24 cellular contexts compared by ENCODE assay signal in genomic region chr4:3690576-3691152, GRCh38.
"Had no signal": no experiment of that assay in that cellular context is flagged by ENCODE, and none has a peak within 500 bp of the region (broad histone marks: within the 10 kb centered on the region; RNA-seq: fewer than 3 reads in every experiment).

No MANE protein-coding gene starts in this region.

- H3K27ac Mint-ChIP-seq: activated CD4-positive, alpha-beta memory T cell treated with anti-CD3 and anti-CD28 coated beads for 36 hours; activated naive CD4-positive, alpha-beta T cell treated with anti-CD3 and anti-CD28 coated beads, Interleukin-2, amount 50 U/mL, for 72 hours; immature natural killer cell; naive B cell; stimulated activated naive CD8-positive, alpha-beta T cell treated with anti-CD3 and anti-CD28 coated beads, Interleukin-15, Interleukin-2, amounts not matched to agents 100 ng/mL and 50 ng/mL, for 24 hours; T-helper 1 cell treated with Interleukin-12 subunit alpha and Interleukin-12 subunit beta and Interleukin-4 antibody, amounts not matched to agents 30 μg/mL and 1 μg/mL, for 36 hours had no signal

- H3K4me3 Mint-ChIP-seq: activated CD4-positive, alpha-beta memory T cell treated with anti-CD3 and anti-CD28 coated beads for 36 hours; immature natural killer cell; naive B cell; stimulated activated naive CD8-positive, alpha-beta T cell treated with anti-CD3 and anti-CD28 coated beads, Interleukin-15, Interleukin-2, amounts not matched to agents 100 ng/mL and 50 ng/mL, for 24 hours; T-helper 1 cell treated with Interleukin-12 subunit alpha and Interleukin-12 subunit beta and Interleukin-4 antibody, amounts not matched to agents 30 μg/mL and 1 μg/mL, for 36 hours had no signal

- H3K36me3 ChIP-seq: ascending aorta, brain microvascular endothelial cell, ovary, right atrium auricular region, tibial nerve, uterus had no signal

- H3K36me3 Mint-ChIP-seq: activated CD4-positive, alpha-beta memory T cell treated with anti-CD3 and anti-CD28 coated beads for 36 hours; activated naive CD4-positive, alpha-beta T cell treated with anti-CD3 and anti-CD28 coated beads, Interleukin-2, amount 50 U/mL, for 72 hours; immature natural killer cell; naive B cell had no signal

- DNase-seq: activated CD4-positive, alpha-beta memory T cell treated with anti-CD3 and anti-CD28 coated beads for 36 hours; activated CD4-positive, alpha-beta T cell treated with anti-CD3 and anti-CD28 coated beads for 48 hours; activated T-cell treated with anti-CD3 and anti-CD28 coated beads, Interleukin-2, amount 50 U/mL, for 48 hours; brain microvascular endothelial cell; central memory CD4-positive, alpha-beta T cell; effector memory CD4-positive, alpha-beta T cell; foreskin melanocyte; immature natural killer cell; kidney glomerular epithelial cell; naive B cell; stimulated activated CD4-positive, alpha-beta T cell treated with anti-CD3 and anti-CD28 coated beads, Interleukin-12 subunit alpha, Interleukin-12 subunit beta, amount 100 ng/mL, for 4 hours; stimulated activated CD4-positive, alpha-beta T cell treated with anti-CD3 and anti-CD28 coated beads, Interleukin-4, amount 100 ng/mL, for 4 hours; uterus had no signal

- H3K27ac ChIP-seq: ascending aorta, brain microvascular endothelial cell, hepatocyte, ovary, psoas muscle, right atrium auricular region, tibial nerve, uterus had no signal

- H2AFZ ChIP-seq: hepatocyte had no signal

- FAIRE-seq: colon, endothelial cell of umbilical vein had no signal

- H3K79me2 ChIP-seq: hepatocyte had no signal

- H3K9me3 ChIP-seq: ascending aorta, ovary, psoas muscle, uterus had no signal

- H3K4me2 ChIP-seq: hepatocyte had no signal

- H3K27me3 ChIP-seq: ascending aorta, brain microvascular endothelial cell, hepatocyte, ovary, right atrium auricular region, tibial nerve, uterus had no signal

- H3K9me3 Mint-ChIP-seq: activated CD4-positive, alpha-beta memory T cell treated with anti-CD3 and anti-CD28 coated beads for 36 hours; activated naive CD4-positive, alpha-beta T cell treated with anti-CD3 and anti-CD28 coated beads, Interleukin-2, amount 50 U/mL, for 72 hours; immature natural killer cell; stimulated activated naive CD8-positive, alpha-beta T cell treated with anti-CD3 and anti-CD28 coated beads, Interleukin-15, Interleukin-2, amounts not matched to agents 100 ng/mL and 50 ng/mL, for 24 hours; T-helper 1 cell treated with Interleukin-12 subunit alpha and Interleukin-12 subunit beta and Interleukin-4 antibody, amounts not matched to agents 30 μg/mL and 1 μg/mL, for 36 hours had no signal

- H3K4me3 ChIP-seq: ascending aorta, hepatocyte, ovary, psoas muscle, right atrium auricular region, tibial nerve, uterus had no signal

- H3K4me1 ChIP-seq: ascending aorta, psoas muscle, right atrium auricular region, tibial nerve, uterus had no signal

- H3K4me1 Mint-ChIP-seq: immature natural killer cell, naive B cell had no signal

- H3K27me3 Mint-ChIP-seq: activated CD4-positive, alpha-beta memory T cell treated with anti-CD3 and anti-CD28 coated beads for 36 hours had no signal
